In genomic region chr6:132132420-132132819, GRCh38 we compare ENCODE assay signal across 11 cellular contexts.
A peak's percentile ranks its signal among the peaks of the same experiment; 100 is the strongest.
DNase-seq lines count a peak whose midpoint lies in the region; ATAC-seq and TF ChIP-seq lines count a peak whose summit lies in the region.
"Had no signal": no experiment of that assay in that cellular context is flagged by ENCODE, and none has a peak within 500 bp of the region (broad histone marks: within the 10 kb centered on the region; RNA-seq: fewer than 3 reads in every experiment).

No MANE protein-coding gene starts in this region.

- H3K4me3 Mint-ChIP-seq in progenitor cell of endocrine pancreas (ENCODE audit: low read depth): no peak overlapping the region

- DNase-seq in EL: peak; percentile 71
- peak; percentile 78 for DNase-seq in astrocyte of the spinal cord (ENCODE audit: low read depth, low spot score)
- DNase-seq in left cardiac atrium: no peak
- peak; percentile 84 for DNase-seq in retinal pigment epithelial cell (ENCODE audit: low read depth)
- no peak for DNase-seq in NCI-H1092 treated with DMSO at 0.1 percent for 48 hours (lab: John Stamatoyannopoulos, UW)
- no peak for DNase-seq in ureter (ENCODE audit: low spot score)
- DNase-seq in occipital lobe (lab: John Stamatoyannopoulos, UW): no peak
- DNase-seq in progenitor cell of endocrine pancreas (ENCODE audit: low spot score, unreplicated experiment): no peak
- DNase-seq: activated gamma-delta T cell treated with Interleukin-2 at 50 U/mL for 16 hours, NCI-H526 treated with DMSO at 0.1 percent for 48 hours had no signal

- H3K4me1 Mint-ChIP-seq in progenitor cell of endocrine pancreas (ENCODE audit: low read depth): peaks cover 10% of the 10 kb centered on the region

- in situ Hi-C loops in astrocyte of the spinal cord (cut with HindIII; ENCODE audit: low sequenced_read_pairs): no loop called here

- ATAC-seq in left cardiac atrium: peak; percentile 33 to 39

- H3K9me3 Mint-ChIP-seq in progenitor cell of endocrine pancreas (ENCODE audit: low read depth): no peaks in the 10 kb centered on the region

- no peak overlapping the region for H3K27ac Mint-ChIP-seq in progenitor cell of endocrine pancreas

- intact Hi-C loops in left cardiac atrium (cut with DNase I): loop anchor here (5.0 to 10.0 kb wide), 4 partner anchors 45 to 180 kb away; partner anchors contain the start of gene CCN2 (in 2 of the 2)

- H3K27me3 Mint-ChIP-seq in progenitor cell of endocrine pancreas: no peaks in the 10 kb centered on the region

- TF ChIP-seq CTCF in astrocyte of the spinal cord (IDR thresholded peaks at IDR 0.05; ENCODE audit: low read depth, low read length) (no peak), retinal pigment epithelial cell (conservative IDR thresholded peaks at IDR 0.05; ENCODE audit: low read depth, low read length) (no peak), progenitor cell of endocrine pancreas (IDR thresholded peaks at IDR 0.05; ENCODE audit: unreplicated experiment) (no peak)

- no peak overlapping the region for H3K4me3 ChIP-seq in astrocyte of the spinal cord (ENCODE audit: low read depth, low read length)
- no peak overlapping the region for H3K4me3 ChIP-seq in retinal pigment epithelial cell (ENCODE audit: low read length)
- H3K4me3 ChIP-seq: ovary had no signal

- no peaks in the 10 kb centered on the region for H3K36me3 Mint-ChIP-seq in progenitor cell of endocrine pancreas (ENCODE audit: insufficient read depth)

Comparison
In these comparisons a context has a peak if more than half of its experiments do, and no peak if none do; other contexts are left out.
1. DNase-seq: peak in EL (single experiment), astrocyte of the spinal cord (single experiment) and retinal pigment epithelial cell (single experiment); none in left cardiac atrium (single experiment), NCI-H1092 treated with DMSO at 0.1 percent for 48 hours (single experiment), ureter (single experiment), occipital lobe (single experiment) and progenitor cell of endocrine pancreas (single experiment).